17 cellular contexts compared by ENCODE assay signal in the genomic region with DNA sequence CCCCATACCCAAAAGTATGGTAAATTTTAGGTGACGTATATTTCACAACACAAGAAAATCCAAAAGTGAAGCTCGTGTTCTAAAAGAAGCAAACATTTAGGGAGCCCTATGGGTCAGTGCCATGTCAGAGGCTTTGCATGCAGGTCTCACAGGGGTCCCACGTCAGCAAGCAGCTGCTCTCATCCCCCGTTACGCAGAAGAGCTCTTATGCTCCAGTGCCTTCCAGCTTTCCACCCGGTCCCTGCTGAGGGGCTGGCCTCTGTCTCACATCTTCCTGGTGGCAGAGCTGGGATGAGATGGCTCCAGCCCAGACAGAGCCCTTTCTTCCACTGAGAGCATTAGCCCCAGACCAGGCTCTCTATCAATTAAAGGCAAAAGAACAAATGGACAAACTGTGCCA.
A peak's percentile ranks its signal among the peaks of the same experiment; 100 is the strongest.
DNase-seq lines count a peak whose midpoint lies in the region; ATAC-seq, FAIRE-seq and TF ChIP-seq lines count a peak whose summit lies in the region.
"Had no signal": no experiment of that assay in that cellular context is flagged by ENCODE, and none has a peak within 500 bp of the region (broad histone marks: within the 10 kb centered on the region; RNA-seq: fewer than 3 reads in every experiment).

No MANE protein-coding gene starts in this region.

- FAIRE-seq in HepG2 (lab: Jason Lieb, UNC) = no peak
- FAIRE-seq: K562 had no signal

- TF ChIP-seq POLR2A in HepG2 (IDR thresholded peaks at IDR 0.05; ENCODE audit: insufficient read depth in 1 of 2, low read depth in 2 of 2, low read length in 2 of 2) = no peak

- H3K27me3 ChIP-seq in liver (ENCODE audit: control insufficient read depth in 4 of 4, insufficient read depth in 4 of 4, low read length in 3 of 4) = no peaks in the 10 kb centered on the region
- H3K27me3 ChIP-seq in HepG2 (ENCODE audit: control insufficient read depth in 1 of 2, insufficient read depth in 2 of 2, low read length in 2 of 2) = no peaks in the 10 kb centered on the region
- no peaks in the 10 kb centered on the region for H3K27me3 ChIP-seq in skeletal muscle tissue (ENCODE audit: control insufficient read depth in 3 of 3, insufficient read depth in 3 of 3, low read length in 3 of 3)

- POLR2A ChIA-PET in HepG2 (lab: Yijun Ruan, JAX) = no interaction called here

- H3K36me3 ChIP-seq in liver (ENCODE audit: control insufficient read depth in 4 of 4, insufficient read depth in 3 of 4, low read depth in 1 of 4, low read length in 3 of 4) (peaks cover 10 to 77% (median 50%) of the 10 kb centered on the region in 4 donors), HepG2 (replicated peaks in 1 of 2; ENCODE audit: control insufficient read depth in 1 of 2, insufficient read depth in 2 of 2, low read length in 2 of 2) (peaks cover 30 to 71% of the 10 kb centered on the region in 2 experiments), skeletal muscle tissue (ENCODE audit: control insufficient read depth in 3 of 3, insufficient read depth in 3 of 3, low read length in 3 of 3) (peaks cover 45 to 57% (median 46%) of the 10 kb centered on the region in 3 donors)

- in situ Hi-C loops in HepG2 (cut with HindIII; ENCODE audit: extremely low pct_ligation_motif_present, low pct_unique_long_range_greater_than_20kb) = no loop called here

- no TSS peak for BruUV-seq in HepG2 (replicated peaks; lab: Mats Ljungman, UMichigan)

- TF ChIP-seq CTCF in liver (IDR thresholded peaks at IDR 0.05; ENCODE audit: low read depth, low read length, missing input control) (no peak), HepG2 (CRISPR knock-in tag; IDR thresholded peaks at IDR 0.05) (no peak)

- ATAC-seq in HepG2 = no peak
- no peak for ATAC-seq in left lobe of liver
- no peak for ATAC-seq in activated CD4-positive, CD25-positive, alpha-beta regulatory T cell treated with anti-CD3 and anti-CD28 coated beads, Interleukin-2, amount 50 U/mL, for 24 hours
- ATAC-seq: K562 had no signal

- no peak for TF ChIP-seq EP300 in HepG2 (IDR thresholded peaks at IDR 0.05; ENCODE audit: low read depth in 2 of 2, low read length in 2 of 2)
- no peak for TF ChIP-seq EP300 in HepG2 (CRISPR knock-in tag; IDR thresholded peaks at IDR 0.05; ENCODE audit: borderline replicate concordance)

- no peak overlapping the region for H2AFZ ChIP-seq in HepG2 (ENCODE audit: low read length)
- H2AFZ ChIP-seq: PC-9 had no signal

- DNase-seq in HepG2 (ENCODE audit: low spot score) (no peak), left lobe of liver (ENCODE audit: low spot score) (peak; percentile 36), NCI-H226 (no peak), NCI-H2227 treated with DMSO at 0.1 percent for 48 hours (lab: John Stamatoyannopoulos, UW) (no peak)
- DNase-seq in stimulated activated naive CD4-positive, alpha-beta T cell (lab: John Stamatoyannopoulos, UW) = no peak
- DNase-seq: activated CD4-positive, alpha-beta T cell treated with anti-CD3 and anti-CD28 coated beads for 4 hours; activated gamma-delta T cell; dermis blood vessel endothelial cell; erythroblast; GOT3; NCI-H69; PC-9 had no signal

- H3K9me3 ChIP-seq in liver (ENCODE audit: control insufficient read depth in 4 of 4, low read length in 3 of 4) (no peaks in the 10 kb centered on the region), HepG2 (ENCODE audit: low read length) (no peaks in the 10 kb centered on the region), skeletal muscle tissue (ENCODE audit: control insufficient read depth in 3 of 3, low read length in 3 of 3) (no peaks in the 10 kb centered on the region)

- TF ChIP-seq RAD21 in liver (IDR thresholded peaks at IDR 0.05) (no peak), HepG2 (CRISPR knock-in tag; IDR thresholded peaks at IDR 0.05) (no peak)

- CTCF ChIA-PET in HepG2 (lab: Yijun Ruan, JAX; ENCODE audit: low intra/inter-chr PET ratio, low total read pairs) = no interaction called here

- WGBS in liver = 94% methylated on average over 6 of the region's 6 CpGs
- WGBS in HepG2 (ENCODE audit: low lambda C conversion rate) = 90% methylated on average over 6 of the region's 6 CpGs

- H3K4me1 ChIP-seq in liver (ENCODE audit: control insufficient read depth in 4 of 4, insufficient read depth in 4 of 4, low read length in 3 of 4) (no peaks in the 10 kb centered on the region), HepG2 (ENCODE audit: insufficient read depth, low read length) (peaks cover under 1% of the 10 kb centered on the region; the same call in 1 of the 2 replicates), skeletal muscle tissue (ENCODE audit: control insufficient read depth in 3 of 3, insufficient read depth in 3 of 3, low read length in 3 of 3) (peaks cover 14 to 45% (median 36%) of the 10 kb centered on the region in 3 donors)

- H3K79me2 ChIP-seq in HepG2 (ENCODE audit: insufficient read depth, low read length) = no peaks in the 10 kb centered on the region

- H3K27ac ChIP-seq in liver (ENCODE audit: low read depth in 1 of 2, low read length in 2 of 2) = peak overlapping the region; percentile 45 to 56
- H3K27ac ChIP-seq in HepG2 (ENCODE audit: extremely low read length, insufficient read depth, low read length) = no peak overlapping the region
- peak overlapping the region; percentile 67 for H3K27ac ChIP-seq in skeletal muscle tissue (ENCODE audit: low read depth, low read length)
- H3K27ac ChIP-seq: PC-9, SK-N-MC had no signal

- intact Hi-C loops in HepG2 (cut with micrococcal nuclease; ENCODE audit: unreplicated experiment) = no loop called here

- H3K4me2 ChIP-seq in HepG2 (ENCODE audit: low read depth, low read length) = no peak overlapping the region
- H3K4me2 ChIP-seq: PC-9 had no signal

- H3K4me3 ChIP-seq in liver (ENCODE audit: low read depth in 1 of 3, low read length in 3 of 3) (no peak overlapping the region), HepG2 (replicated peaks in 1 of 3; ENCODE audit: insufficient read depth in 1 of 3, low read depth in 2 of 3, low read length in 3 of 3) (no peak overlapping the region), skeletal muscle tissue (ENCODE audit: low read length in 3 of 3) (no peak overlapping the region)
- H3K4me3 ChIP-seq: K562, PC-9, SK-N-MC had no signal

- H4K20me1 ChIP-seq in HepG2 (ENCODE audit: insufficient read depth, low read length) = no peaks in the 10 kb centered on the region

- no peak overlapping the region for H3K9ac ChIP-seq in liver (ENCODE audit: low read depth in 1 of 2, low read length in 2 of 2)
- H3K9ac ChIP-seq in HepG2 (ENCODE audit: insufficient read depth, low read depth, low read length) = no peak overlapping the region
- H3K9ac ChIP-seq in skeletal muscle tissue (ENCODE audit: low read depth in 1 of 3, low read length in 3 of 3) = peak overlapping the region in 1 of 3 donors; percentile 40

TF ChIP-seq in liver, 16 proteins besides CTCF, POLR2A, EP300 and RAD21 (continues in another document):
- TF ChIP-seq HNF4A (conservative IDR thresholded peaks at IDR 0.05) (no peak), HNF4G (IDR thresholded peaks at IDR 0.05) (no peak), TAF1 (conservative IDR thresholded peaks at IDR 0.05) (no peak), GABPA (IDR thresholded peaks at IDR 0.05 in 1 of 2, conservative IDR thresholded peaks at IDR 0.05 in 1 of 2) (no peak), FOXA1 (IDR thresholded peaks at IDR 0.05) (no peak), MAX (IDR thresholded peaks at IDR 0.05) (no peak), YY1 (IDR thresholded peaks at IDR 0.05) (no peak), NR2F2 (IDR thresholded peaks at IDR 0.05) (no peak), SP1 (IDR thresholded peaks at IDR 0.05) (no peak), JUND (IDR thresholded peaks at IDR 0.05) (no peak), FOXA2 (IDR thresholded peaks at IDR 0.05) (no peak), RXRA (IDR thresholded peaks at IDR 0.05) (no peak), EGR1 (IDR thresholded peaks at IDR 0.05; ENCODE audit: low read depth in 2 of 2) (no peak)

TF ChIP-seq in HepG2, 621 proteins besides CTCF, POLR2A, EP300 and RAD21:
- no peak for TF ChIP-seq ZNF83 (CRISPR knock-in tag; IDR thresholded peaks at IDR 0.05; ENCODE audit: borderline replicate concordance)
- TF ChIP-seq ZNF713 (CRISPR knock-in tag; IDR thresholded peaks at IDR 0.05) = no peak
- no peak for TF ChIP-seq ZNF816 (CRISPR knock-in tag; IDR thresholded peaks at IDR 0.05; ENCODE audit: borderline replicate concordance)
- TF ChIP-seq MTF1 (CRISPR knock-in tag; IDR thresholded peaks at IDR 0.05) = no peak
- TF ChIP-seq ZNF263 (CRISPR knock-in tag; IDR thresholded peaks at IDR 0.05) = no peak
- TF ChIP-seq HNRNPK (IDR thresholded peaks at IDR 0.05; ENCODE audit: low read depth, low read length, poor library complexity, severe bottlenecking) = no peak
- TF ChIP-seq MIER3 (CRISPR knock-in tag; IDR thresholded peaks at IDR 0.05; ENCODE audit: borderline replicate concordance) = no peak
- TF ChIP-seq ZNF761 (CRISPR knock-in tag; conservative IDR thresholded peaks at IDR 0.05) = no peak
- no peak for TF ChIP-seq CBFB (CRISPR knock-in tag; IDR thresholded peaks at IDR 0.05)
- TF ChIP-seq GATAD2A (CRISPR knock-in tag; IDR thresholded peaks at IDR 0.05) = no peak
